ENCODE assay signal across 3 cellular contexts in the genomic region with DNA sequence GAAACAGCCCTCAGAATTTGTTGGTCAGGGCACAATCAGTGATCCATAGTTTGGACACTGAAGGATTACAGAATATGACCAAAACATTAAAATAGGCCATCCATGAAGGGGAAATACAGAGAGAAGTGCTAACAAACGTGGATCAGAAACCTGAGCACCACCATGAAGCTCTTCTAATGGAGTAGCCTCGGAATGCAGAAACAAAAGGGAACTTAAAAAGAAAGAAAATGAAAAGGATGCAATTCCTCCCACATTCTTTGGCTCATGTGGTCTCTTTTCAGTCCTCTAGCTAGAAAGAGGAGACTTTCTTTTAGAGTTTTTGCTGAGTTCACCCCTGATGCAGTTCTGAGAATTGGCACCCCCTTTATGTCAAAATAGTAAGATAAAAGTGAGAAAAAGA.
TF ChIP-seq lines count a peak whose summit lies in the region.

No MANE protein-coding gene starts in this region.

TF ChIP-seq in SK-N-SH, 30 proteins besides CTCF, POLR2A, EP300 and RAD21:
- no peak for TF ChIP-seq MEF2A (IDR thresholded peaks at IDR 0.05; ENCODE audit: borderline replicate concordance, low read depth)
- TF ChIP-seq FOXJ3 (CRISPR knock-in tag; IDR thresholded peaks at IDR 0.05), result no peak

TF ChIP-seq in SK-N-SH treated with all-trans-retinoic acid at 6 μM for 48 hours, 23 proteins besides CTCF, POLR2A, EP300 and RAD21:
- TF ChIP-seq TOX (CRISPR knock-in tag; IDR thresholded peaks at IDR 0.05; ENCODE audit: borderline replicate concordance), result no peak
- no peak for TF ChIP-seq PPARA (CRISPR knock-in tag; IDR thresholded peaks at IDR 0.05; ENCODE audit: borderline replicate concordance)
- no peak for TF ChIP-seq ZFP30 (CRISPR knock-in tag; IDR thresholded peaks at IDR 0.05)
- TF ChIP-seq, protein P1, sequence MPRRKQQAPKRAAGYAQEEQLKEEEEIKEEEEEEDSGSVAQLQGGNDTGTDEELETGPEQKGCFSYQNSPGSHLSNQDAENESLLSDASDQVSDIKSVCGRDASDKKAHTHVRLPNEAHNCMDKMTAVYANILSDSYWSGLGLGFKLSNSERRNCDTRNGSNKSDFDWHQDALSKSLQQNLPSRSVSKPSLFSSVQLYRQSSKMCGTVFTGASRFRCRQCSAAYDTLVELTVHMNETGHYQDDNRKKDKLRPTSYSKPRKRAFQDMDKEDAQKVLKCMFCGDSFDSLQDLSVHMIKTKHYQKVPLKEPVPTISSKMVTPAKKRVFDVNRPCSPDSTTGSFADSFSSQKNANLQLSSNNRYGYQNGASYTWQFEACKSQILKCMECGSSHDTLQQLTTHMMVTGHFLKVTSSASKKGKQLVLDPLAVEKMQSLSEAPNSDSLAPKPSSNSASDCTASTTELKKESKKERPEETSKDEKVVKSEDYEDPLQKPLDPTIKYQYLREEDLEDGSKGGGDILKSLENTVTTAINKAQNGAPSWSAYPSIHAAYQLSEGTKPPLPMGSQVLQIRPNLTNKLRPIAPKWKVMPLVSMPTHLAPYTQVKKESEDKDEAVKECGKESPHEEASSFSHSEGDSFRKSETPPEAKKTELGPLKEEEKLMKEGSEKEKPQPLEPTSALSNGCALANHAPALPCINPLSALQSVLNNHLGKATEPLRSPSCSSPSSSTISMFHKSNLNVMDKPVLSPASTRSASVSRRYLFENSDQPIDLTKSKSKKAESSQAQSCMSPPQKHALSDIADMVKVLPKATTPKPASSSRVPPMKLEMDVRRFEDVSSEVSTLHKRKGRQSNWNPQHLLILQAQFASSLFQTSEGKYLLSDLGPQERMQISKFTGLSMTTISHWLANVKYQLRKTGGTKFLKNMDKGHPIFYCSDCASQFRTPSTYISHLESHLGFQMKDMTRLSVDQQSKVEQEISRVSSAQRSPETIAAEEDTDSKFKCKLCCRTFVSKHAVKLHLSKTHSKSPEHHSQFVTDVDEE (CRISPR knock-in tag; IDR thresholded peaks at IDR 0.05), result no peak
- no peak for TF ChIP-seq ZC3H10 (CRISPR knock-in tag; IDR thresholded peaks at IDR 0.05)
TF ChIP-seq in SK-N-SH treated with all-trans-retinoic acid at 6 μM for 48 hours: peak in this region for 0.

TF ChIP-seq in H1, 55 proteins besides CTCF, POLR2A, EP300 and RAD21:
- TF ChIP-seq JUN (IDR thresholded peaks at IDR 0.05; ENCODE audit: low read depth, low read length) (no peak), TEAD4 (IDR thresholded peaks at IDR 0.05; ENCODE audit: low read depth, low read length) (peak; percentile 90)
TF ChIP-seq in H1: peak in this region for 1.
